Comparison of ENCODE assay signal across 17 cellular contexts in the genomic region with DNA sequence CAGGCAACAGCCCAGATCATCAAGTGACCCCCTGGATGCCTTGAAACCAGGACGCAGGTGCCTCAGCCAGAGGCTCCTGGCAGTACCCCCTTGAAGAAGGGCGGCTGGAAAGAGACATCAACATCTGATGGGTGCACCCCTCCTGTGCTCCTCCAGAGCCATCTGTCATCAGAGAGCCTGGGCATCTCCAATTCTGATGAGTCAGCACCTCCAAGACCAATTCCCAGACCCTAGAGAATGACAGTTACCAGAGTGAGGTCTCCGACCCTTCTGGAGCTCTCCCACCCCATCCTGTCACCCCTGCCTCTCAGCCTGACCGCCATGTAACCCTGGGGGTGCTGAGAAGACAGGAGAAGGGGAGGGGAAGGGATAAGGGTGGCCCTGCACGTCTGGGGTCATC.
DNase-seq lines count a peak whose midpoint lies in the region; ATAC-seq and TF ChIP-seq lines count a peak whose summit lies in the region.
"Had no signal": no experiment of that assay in that cellular context is flagged by ENCODE, and none has a peak within 500 bp of the region (broad histone marks: within the 10 kb centered on the region; RNA-seq: fewer than 3 reads in every experiment).

No MANE protein-coding gene starts in this region.

- no peaks in the 10 kb centered on the region for H3K4me1 ChIP-seq in upper lobe of right lung

- peaks cover 0 to 3% (median 0%) of the 10 kb centered on the region in 7 donors for H3K9me3 Mint-ChIP-seq in CD14-positive monocyte
- H3K9me3 Mint-ChIP-seq: CD4-positive, alpha-beta T cell; HFFc6 had no signal

- no peaks in the 10 kb centered on the region for H3K4me1 Mint-ChIP-seq in CD14-positive monocyte

- no peaks in the 10 kb centered on the region for H3K27me3 ChIP-seq in upper lobe of right lung
- H3K27me3 ChIP-seq: BLaER1 treated with 17β-estradiol and CSF1 and Interleukin-3, amounts not matched to agents 10 nM and 100 nM had no signal

- no peak overlapping the region for H3K4me3 ChIP-seq in upper lobe of right lung
- no peak overlapping the region for H3K4me3 ChIP-seq in foreskin fibroblast (ENCODE audit: low read depth in 1 of 2, low read length in 2 of 2)
- H3K4me3 ChIP-seq: BLaER1 treated with 17β-estradiol and CSF1 and Interleukin-3, amounts not matched to agents 10 nM and 100 nM had no signal

- H3K36me3 ChIP-seq in upper lobe of right lung, result no peaks in the 10 kb centered on the region
- H3K36me3 ChIP-seq: BLaER1 treated with 17β-estradiol and CSF1 and Interleukin-3, amounts not matched to agents 10 nM and 100 nM had no signal

- DNase-seq in NCI-H2171 treated with DMSO at 0.1 percent for 48 hours (lab: John Stamatoyannopoulos, UW) (peak; percentile 58), NCI-H2171 (lab: John Stamatoyannopoulos, UW) (no peak), CD14-positive monocyte (ENCODE audit: low spot score) (peak; percentile 14), RWPE1 (ENCODE audit: low spot score) (no peak), upper lobe of right lung (peak; percentile 18), foreskin fibroblast (no peak)
- DNase-seq: 8988T; ACHN; Calu3; CD4-positive, alpha-beta T cell; DMS153; DMS79 treated with DMSO at 0.1 percent for 48 hours; EL; HCEC 1CT; HFFc6 had no signal

- H3K4me3 Mint-ChIP-seq in CD14-positive monocyte, result no peak overlapping the region
- H3K4me3 Mint-ChIP-seq: CD4-positive, alpha-beta T cell; HFFc6 had no signal

- CTCF ChIA-PET in RWPE1 (lab: Yijun Ruan, JAX), result interaction anchor here (0.6 kb wide), 1 partner anchor 1281 kb away, joined by 3 read pairs; no protein-coding TSS in a partner anchor

- no peak for ATAC-seq in upper lobe of right lung
- ATAC-seq in GM19324 (IDR thresholded peaks at IDR 0.05; ENCODE audit: low FRiP score, unreplicated experiment), result no peak

- H3K27me3 Mint-ChIP-seq in CD14-positive monocyte (ENCODE audit: low read depth in 3 of 3), result peaks cover 1 to 5% (median 1%) of the 10 kb centered on the region in 3 donors
- H3K27me3 Mint-ChIP-seq: CD4-positive, alpha-beta T cell had no signal

- TF ChIP-seq CTCF in CD14-positive monocyte (IDR thresholded peaks at IDR 0.05), result no peak
- no peak for TF ChIP-seq CTCF in RWPE1 (conservative IDR thresholded peaks at IDR 0.05; ENCODE audit: low read depth)
- TF ChIP-seq CTCF in upper lobe of right lung (IDR thresholded peaks at IDR 0.05), result no peak
- TF ChIP-seq CTCF in foreskin fibroblast (IDR thresholded peaks at IDR 0.05; ENCODE audit: low read depth, low read length), result no peak

- H3K9me3 ChIP-seq in upper lobe of right lung, result no peaks in the 10 kb centered on the region
- H3K9me3 ChIP-seq: BLaER1 treated with 17β-estradiol and CSF1 and Interleukin-3, amounts not matched to agents 10 nM and 100 nM had no signal

- intact Hi-C loops in CD14-positive monocyte (cut with micrococcal nuclease) (loop anchor here in 1 of 2 donors (10.0 kb wide), 1 partner anchor 630 kb away; no protein-coding TSS in a partner anchor), upper lobe of right lung (cut with DNase I) (no loop called here)

- POLR2A ChIA-PET in RWPE1 (lab: Yijun Ruan, JAX; ENCODE audit: low non-redundant PET), result no interaction called here

- no peaks in the 10 kb centered on the region for H3K36me3 Mint-ChIP-seq in CD14-positive monocyte

- peak overlapping the region; percentile 36 for H3K27ac ChIP-seq in RWPE1
- no peak overlapping the region for H3K27ac ChIP-seq in upper lobe of right lung
- H3K27ac ChIP-seq: BLaER1 treated with 17β-estradiol and CSF1 and Interleukin-3, amounts not matched to agents 10 nM and 100 nM had no signal

- H3K27ac Mint-ChIP-seq in CD14-positive monocyte, result no peak overlapping the region
- H3K27ac Mint-ChIP-seq: CD4-positive, alpha-beta T cell; HFFc6 had no signal

Comparison
In these comparisons a context has a peak if more than half of its experiments do, and no peak if none do; other contexts are left out.
1. DNase-seq: peak in NCI-H2171 treated with DMSO at 0.1 percent for 48 hours (single experiment), CD14-positive monocyte (single experiment) and upper lobe of right lung (single experiment); none in NCI-H2171 (single experiment), RWPE1 (single experiment) and foreskin fibroblast (0 of 2).